In genomic region chr1:11529330-11529729, GRCh38 we compare ENCODE assay signal across 34 cellular contexts. TPM values are rescaled to one million over a fixed set of nuclear protein-coding genes. Genes with fewer than 3 reads are reported as not detected.
"Had no signal": no experiment of that assay in that cellular context is flagged by ENCODE, and none has a peak within 500 bp of the region (broad histone marks: within the 10 kb centered on the region; RNA-seq: fewer than 3 reads in every experiment).

No MANE protein-coding gene starts in this region.

- DNase-seq: caudate nucleus; cerebellar nuclear complex; effector CD4-positive, alpha-beta T cell; foreskin keratinocyte; heart left ventricle; left ventricle myocardium superior; lower lobe of right lung; mesenchymal stem cell; midbrain; nephron progenitor cell; occipital lobe; pancreas; retina; small intestine; stimulated activated CD4-positive, alpha-beta T cell treated with anti-CD3 and anti-CD28 coated beads, Interleukin-12 subunit alpha, Interleukin-12 subunit beta, amount 100 ng/mL, for 4 hours; stimulated activated CD4-positive, alpha-beta T cell treated with anti-CD3 and anti-CD28 coated beads, Interleukin-4, amount 100 ng/mL, for 1 hour; stimulated activated CD8-positive, alpha-beta memory T cell treated with anti-CD3 and anti-CD28 coated beads, Interleukin-4, amount 100 ng/mL, for 48 hours; stimulated activated naive CD4-positive, alpha-beta T cell; stimulated activated naive CD8-positive, alpha-beta T cell treated with anti-CD3 and anti-CD28 coated beads, Interleukin-15, amount 100 ng/mL, for 72 hours; thyroid gland had no signal

- H3K9me3 ChIP-seq: esophagus muscularis mucosa, gastroesophageal sphincter, heart left ventricle, lower lobe of right lung, pancreas, right lobe of liver, thyroid gland had no signal

- H3K79me2 ChIP-seq: hepatocyte had no signal

- H3K36me3 ChIP-seq: esophagus muscularis mucosa, gastroesophageal sphincter, heart left ventricle, lower lobe of right lung, pancreas, right lobe of liver, thyroid gland had no signal

- H3K4me2 ChIP-seq: hepatocyte had no signal

- H3K27ac Mint-ChIP-seq: naive thymus-derived CD8-positive, alpha-beta T cell; nephron progenitor cell; stimulated activated naive CD8-positive, alpha-beta T cell treated with anti-CD3 and anti-CD28 coated beads, Interleukin-15, amount 100 ng/mL, for 72 hours; type B pancreatic cell had no signal

- H3K27me3 Mint-ChIP-seq: naive thymus-derived CD8-positive, alpha-beta T cell; stimulated activated naive CD8-positive, alpha-beta T cell treated with anti-CD3 and anti-CD28 coated beads, Interleukin-15, amount 100 ng/mL, for 72 hours; type B pancreatic cell had no signal

- H3K4me1 Mint-ChIP-seq: naive thymus-derived CD8-positive, alpha-beta T cell; nephron progenitor cell; stimulated activated naive CD8-positive, alpha-beta T cell treated with anti-CD3 and anti-CD28 coated beads, Interleukin-15, amount 100 ng/mL, for 72 hours had no signal

- FAIRE-seq: colon, endothelial cell of umbilical vein, islet of Langerhans, pancreas, small intestine, urothelium cell line had no signal

- H3K27me3 ChIP-seq: dorsolateral prefrontal cortex, foreskin keratinocyte, hepatocyte, pancreas, right lobe of liver, thyroid gland had no signal

- H3K4me3 ChIP-seq: dorsolateral prefrontal cortex, esophagus muscularis mucosa, gastroesophageal sphincter, heart left ventricle, hepatocyte, lower lobe of right lung, pancreas, right lobe of liver, thyroid gland had no signal

- H3K36me3 Mint-ChIP-seq: naive thymus-derived CD8-positive, alpha-beta T cell; type B pancreatic cell had no signal

- H2AFZ ChIP-seq: hepatocyte had no signal

- H3K9me3 Mint-ChIP-seq: naive thymus-derived CD8-positive, alpha-beta T cell; nephron progenitor cell; stimulated activated naive CD8-positive, alpha-beta T cell treated with anti-CD3 and anti-CD28 coated beads, Interleukin-15, amount 100 ng/mL, for 72 hours; type B pancreatic cell had no signal

- H3K27ac ChIP-seq: dorsolateral prefrontal cortex, esophagus muscularis mucosa, foreskin keratinocyte, gastroesophageal sphincter, heart left ventricle, hepatocyte, lower lobe of right lung, pancreas, right lobe of liver, thyroid gland had no signal

- H3K4me1 ChIP-seq: esophagus muscularis mucosa, foreskin keratinocyte, gastroesophageal sphincter, heart left ventricle, lower lobe of right lung, pancreas, right lobe of liver, thyroid gland had no signal

- H3K4me3 Mint-ChIP-seq: naive thymus-derived CD8-positive, alpha-beta T cell; nephron progenitor cell; stimulated activated naive CD8-positive, alpha-beta T cell treated with anti-CD3 and anti-CD28 coated beads, Interleukin-15, amount 100 ng/mL, for 72 hours; type B pancreatic cell had no signal

RNA-seq across cellular contexts. Expression of gene DISP3, which starts 50.4 kb away (rescaled TPM):
- total RNA-seq: esophagus muscularis mucosa, fibroblast of lung, posterior vena cava, subcutaneous adipose tissue, thyroid gland had no signal
- polyA plus RNA-seq: hepatocyte had no signal
